Comparison of ENCODE assay signal across 1 cellular context in the genomic region with DNA sequence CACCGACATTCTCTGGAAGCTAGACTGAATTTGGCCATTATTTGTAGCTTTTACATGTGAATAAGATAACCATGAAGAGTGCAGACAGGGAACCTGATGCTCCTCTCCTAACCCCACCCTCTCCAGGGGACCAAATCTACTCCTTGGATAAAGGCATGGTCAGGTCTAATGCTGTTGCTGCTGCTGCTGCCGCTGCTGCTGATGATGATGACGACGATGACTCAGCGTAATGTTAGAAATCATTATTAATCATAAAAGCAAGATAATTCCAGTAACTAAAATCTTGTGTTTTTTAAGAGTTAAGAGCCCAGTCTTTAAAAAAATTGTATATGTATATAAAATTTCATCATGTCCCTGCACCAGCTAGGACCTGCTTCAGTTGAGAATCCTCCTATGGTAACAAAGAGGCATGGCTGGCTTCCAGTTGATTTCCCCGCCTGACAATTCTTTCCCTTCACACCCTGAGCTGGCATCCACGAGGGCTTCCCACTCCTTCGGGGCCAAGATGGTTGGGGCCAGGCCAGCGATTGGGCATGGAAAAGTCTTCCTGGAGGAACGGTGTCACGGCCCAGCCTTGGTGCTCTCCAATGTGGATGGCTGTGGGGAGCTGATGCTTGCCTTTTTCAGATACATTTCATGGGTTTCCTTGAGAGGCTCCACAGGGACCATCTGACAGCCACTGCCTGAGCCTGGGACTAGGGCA.
TF ChIP-seq lines count a peak whose summit lies in the region.

No MANE protein-coding gene starts in this region.

TF ChIP-seq in A549, 52 proteins besides CTCF, POLR2A, EP300 and RAD21 (continued from another document):
- TF ChIP-seq, protein P1, sequence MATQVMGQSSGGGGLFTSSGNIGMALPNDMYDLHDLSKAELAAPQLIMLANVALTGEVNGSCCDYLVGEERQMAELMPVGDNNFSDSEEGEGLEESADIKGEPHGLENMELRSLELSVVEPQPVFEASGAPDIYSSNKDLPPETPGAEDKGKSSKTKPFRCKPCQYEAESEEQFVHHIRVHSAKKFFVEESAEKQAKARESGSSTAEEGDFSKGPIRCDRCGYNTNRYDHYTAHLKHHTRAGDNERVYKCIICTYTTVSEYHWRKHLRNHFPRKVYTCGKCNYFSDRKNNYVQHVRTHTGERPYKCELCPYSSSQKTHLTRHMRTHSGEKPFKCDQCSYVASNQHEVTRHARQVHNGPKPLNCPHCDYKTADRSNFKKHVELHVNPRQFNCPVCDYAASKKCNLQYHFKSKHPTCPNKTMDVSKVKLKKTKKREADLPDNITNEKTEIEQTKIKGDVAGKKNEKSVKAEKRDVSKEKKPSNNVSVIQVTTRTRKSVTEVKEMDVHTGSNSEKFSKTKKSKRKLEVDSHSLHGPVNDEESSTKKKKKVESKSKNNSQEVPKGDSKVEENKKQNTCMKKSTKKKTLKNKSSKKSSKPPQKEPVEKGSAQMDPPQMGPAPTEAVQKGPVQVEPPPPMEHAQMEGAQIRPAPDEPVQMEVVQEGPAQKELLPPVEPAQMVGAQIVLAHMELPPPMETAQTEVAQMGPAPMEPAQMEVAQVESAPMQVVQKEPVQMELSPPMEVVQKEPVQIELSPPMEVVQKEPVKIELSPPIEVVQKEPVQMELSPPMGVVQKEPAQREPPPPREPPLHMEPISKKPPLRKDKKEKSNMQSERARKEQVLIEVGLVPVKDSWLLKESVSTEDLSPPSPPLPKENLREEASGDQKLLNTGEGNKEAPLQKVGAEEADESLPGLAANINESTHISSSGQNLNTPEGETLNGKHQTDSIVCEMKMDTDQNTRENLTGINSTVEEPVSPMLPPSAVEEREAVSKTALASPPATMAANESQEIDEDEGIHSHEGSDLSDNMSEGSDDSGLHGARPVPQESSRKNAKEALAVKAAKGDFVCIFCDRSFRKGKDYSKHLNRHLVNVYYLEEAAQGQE (IDR thresholded peaks at IDR 0.05), result no peak
- TF ChIP-seq TP53 (CRISPR knock-in tag; IDR thresholded peaks at IDR 0.05), result no peak
- TF ChIP-seq HOXB13 (CRISPR knock-in tag; IDR thresholded peaks at IDR 0.05; ENCODE audit: low read depth), result no peak
- no peak for TF ChIP-seq EHF (CRISPR knock-in tag; IDR thresholded peaks at IDR 0.05)
- TF ChIP-seq NFE2L2 (conservative IDR thresholded peaks at IDR 0.05; ENCODE audit: low read length), result peak; percentile 83
- peak; percentile 89 for TF ChIP-seq MAFK (IDR thresholded peaks at IDR 0.05; ENCODE audit: partially characterized antibody)
